Comparison of ENCODE assay signal across 20 cellular contexts in the genomic region with DNA sequence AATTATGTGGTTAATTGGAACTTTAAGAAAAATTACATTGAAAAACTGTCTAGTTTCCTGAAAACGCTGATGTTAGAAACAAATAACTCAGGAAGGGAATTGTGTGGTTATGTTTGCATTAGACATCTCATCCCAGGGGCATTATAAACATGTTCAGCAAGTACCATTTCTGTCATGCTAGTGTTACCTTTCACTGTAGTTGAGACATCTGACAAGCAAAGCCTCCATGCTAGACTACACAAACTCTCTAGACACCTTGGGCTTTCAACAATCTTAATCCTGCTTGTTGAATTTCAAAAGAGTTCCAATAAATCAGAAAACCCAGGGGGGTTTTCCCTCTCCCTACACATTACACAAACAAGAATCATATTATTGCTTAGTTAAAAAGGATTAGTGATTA.
"Had no signal": no experiment of that assay in that cellular context is flagged by ENCODE, and none has a peak within 500 bp of the region (broad histone marks: within the 10 kb centered on the region; RNA-seq: fewer than 3 reads in every experiment).

No MANE protein-coding gene starts in this region.

- H3K36me3 ChIP-seq: breast epithelium, heart left ventricle, left ventricle myocardium inferior, prostate gland, right atrium auricular region, upper lobe of right lung had no signal

- H3K27ac Mint-ChIP-seq: naive thymus-derived CD4-positive, alpha-beta T cell had no signal

- H3K36me3 Mint-ChIP-seq: naive thymus-derived CD4-positive, alpha-beta T cell had no signal

- H3K4me1 ChIP-seq: breast epithelium, heart left ventricle, left ventricle myocardium inferior, prostate gland, right atrium auricular region, upper lobe of right lung had no signal

- H3K9me3 ChIP-seq: breast epithelium, heart left ventricle, left ventricle myocardium inferior, prostate gland, right atrium auricular region, upper lobe of right lung had no signal

- H3K27ac ChIP-seq: breast epithelium, heart left ventricle, left ventricle myocardium inferior, prostate gland, right atrium auricular region, upper lobe of right lung had no signal

- H3K4me3 ChIP-seq: breast epithelium, heart left ventricle, left ventricle myocardium inferior, prostate gland, right atrium auricular region, upper lobe of right lung had no signal

- H3K27me3 ChIP-seq: breast epithelium, heart left ventricle, right atrium auricular region, upper lobe of right lung had no signal

- H3K4me3 Mint-ChIP-seq: naive thymus-derived CD4-positive, alpha-beta T cell had no signal

- H3K27me3 Mint-ChIP-seq: naive thymus-derived CD4-positive, alpha-beta T cell had no signal

- H3K4me1 Mint-ChIP-seq: naive thymus-derived CD4-positive, alpha-beta T cell had no signal

- ATAC-seq: heart left ventricle; naive thymus-derived CD4-positive, alpha-beta T cell; upper lobe of right lung had no signal

- DNase-seq: activated CD4-positive, alpha-beta T cell treated with anti-CD3 and anti-CD28 coated beads for 48 hours; activated CD4-positive, CD25-positive, alpha-beta regulatory T cell; activated CD8-positive, alpha-beta memory T cell treated with anti-CD3 and anti-CD28 coated beads, Interleukin-2, amount 50 U/mL, for 4 hours; activated effector memory CD4-positive, alpha-beta T cell treated with anti-CD3 and anti-CD28 coated beads, Interleukin-2, amount 50 U/mL, for 16 hours; activated naive CD4-positive, alpha-beta T cell treated with anti-CD3 and anti-CD28 coated beads, Interleukin-2, amount 50 U/mL, for 16 hours; activated T-cell treated with anti-CD3 and anti-CD28 coated beads, Interleukin-2, amount 50 U/mL, for 48 hours; cerebellar nuclear complex; cortex of kidney; heart left ventricle; left ventricle myocardium inferior; naive thymus-derived CD4-positive, alpha-beta T cell; stimulated activated CD4-positive, alpha-beta T cell treated with anti-CD3 and anti-CD28 coated beads, Interleukin-12 subunit alpha, Interleukin-12 subunit beta, amount 100 ng/mL, for 4 hours; stimulated activated CD4-positive, alpha-beta T cell treated with anti-CD3 and anti-CD28 coated beads, Interleukin-1b, Interleukin-23, amount 100 ng/mL, for 48 hours; stimulated activated CD8-positive, alpha-beta memory T cell treated with anti-CD3 and anti-CD28 coated beads, Interleukin-4, amount 100 ng/mL, for 48 hours; stimulated activated naive CD4-positive, alpha-beta T cell; T1000; upper lobe of right lung had no signal
